Comparison of ENCODE assay signal across 1 cellular context in the genomic region with DNA sequence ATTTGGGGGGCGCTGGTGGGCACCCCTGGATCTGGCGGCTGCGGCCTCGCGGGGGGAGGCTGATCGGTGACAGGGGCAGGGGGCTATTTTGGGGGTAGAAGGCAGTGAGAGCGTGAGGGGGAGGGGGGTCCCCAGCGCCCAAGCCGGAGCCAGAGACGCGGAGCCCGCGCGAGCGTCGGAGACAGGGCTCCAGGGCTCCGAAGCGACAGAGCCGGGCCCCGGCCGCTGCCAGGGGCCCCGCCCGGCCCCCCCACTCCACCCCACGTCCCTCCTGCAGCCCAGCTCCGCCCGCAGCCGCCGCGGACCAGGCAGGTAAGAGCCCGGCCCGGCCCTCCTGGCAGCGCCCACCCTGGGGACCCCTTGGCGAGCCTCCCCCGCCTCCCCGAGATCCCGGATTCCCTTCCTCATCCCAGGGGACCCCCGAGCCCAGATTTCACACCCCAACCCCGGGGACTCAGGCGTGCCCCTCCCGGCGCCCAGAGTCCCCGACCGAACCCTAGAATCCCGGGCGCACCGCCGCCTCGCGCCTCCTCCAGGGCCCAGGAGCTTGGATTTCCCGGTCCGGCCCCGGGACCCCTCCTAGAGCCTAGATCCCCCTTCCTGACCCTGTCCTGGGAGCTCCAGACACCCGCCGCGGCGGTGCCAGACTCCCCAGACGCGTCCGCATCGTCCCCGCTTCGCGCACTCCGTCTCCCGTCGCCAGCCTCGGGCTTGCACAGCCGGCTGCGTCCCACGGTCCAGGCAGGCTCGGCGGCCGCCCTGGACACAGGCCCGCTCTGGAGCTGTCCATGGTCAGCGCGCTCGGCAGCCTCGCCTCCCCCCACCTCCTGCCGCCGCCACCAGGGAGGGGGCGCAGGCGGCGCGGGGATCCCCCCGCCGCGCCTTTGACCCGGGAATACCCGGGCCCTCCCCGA.
TF ChIP-seq lines count a peak whose summit lies in the region.

PPFIA3 (plus strand) TSS at position 134 of the 914 bp plus-strand sequence. CDS start 8,330 bp downstream, outside the sequence.

TF ChIP-seq in K562, 482 proteins besides CTCF, POLR2A, EP300 and RAD21 (continued from another document and continues in another):
- TF ChIP-seq, protein P1, sequence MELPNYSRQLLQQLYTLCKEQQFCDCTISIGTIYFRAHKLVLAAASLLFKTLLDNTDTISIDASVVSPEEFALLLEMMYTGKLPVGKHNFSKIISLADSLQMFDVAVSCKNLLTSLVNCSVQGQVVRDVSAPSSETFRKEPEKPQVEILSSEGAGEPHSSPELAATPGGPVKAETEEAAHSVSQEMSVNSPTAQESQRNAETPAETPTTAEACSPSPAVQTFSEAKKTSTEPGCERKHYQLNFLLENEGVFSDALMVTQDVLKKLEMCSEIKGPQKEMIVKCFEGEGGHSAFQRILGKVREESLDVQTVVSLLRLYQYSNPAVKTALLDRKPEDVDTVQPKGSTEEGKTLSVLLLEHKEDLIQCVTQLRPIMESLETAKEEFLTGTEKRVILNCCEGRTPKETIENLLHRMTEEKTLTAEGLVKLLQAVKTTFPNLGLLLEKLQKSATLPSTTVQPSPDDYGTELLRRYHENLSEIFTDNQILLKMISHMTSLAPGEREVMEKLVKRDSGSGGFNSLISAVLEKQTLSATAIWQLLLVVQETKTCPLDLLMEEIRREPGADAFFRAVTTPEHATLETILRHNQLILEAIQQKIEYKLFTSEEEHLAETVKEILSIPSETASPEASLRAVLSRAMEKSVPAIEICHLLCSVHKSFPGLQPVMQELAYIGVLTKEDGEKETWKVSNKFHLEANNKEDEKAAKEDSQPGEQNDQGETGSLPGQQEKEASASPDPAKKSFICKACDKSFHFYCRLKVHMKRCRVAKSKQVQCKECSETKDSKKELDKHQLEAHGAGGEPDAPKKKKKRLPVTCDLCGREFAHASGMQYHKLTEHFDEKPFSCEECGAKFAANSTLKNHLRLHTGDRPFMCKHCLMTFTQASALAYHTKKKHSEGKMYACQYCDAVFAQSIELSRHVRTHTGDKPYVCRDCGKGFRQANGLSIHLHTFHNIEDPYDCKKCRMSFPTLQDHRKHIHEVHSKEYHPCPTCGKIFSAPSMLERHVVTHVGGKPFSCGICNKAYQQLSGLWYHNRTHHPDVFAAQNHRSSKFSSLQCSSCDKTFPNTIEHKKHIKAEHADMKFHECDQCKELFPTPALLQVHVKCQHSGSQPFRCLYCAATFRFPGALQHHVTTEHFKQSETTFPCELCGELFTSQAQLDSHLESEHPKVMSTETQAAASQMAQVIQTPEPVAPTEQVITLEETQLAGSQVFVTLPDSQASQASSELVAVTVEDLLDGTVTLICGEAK (IDR thresholded peaks at IDR 0.05): peak; percentile 43; the same call in 1 of the 2 replicates
- TF ChIP-seq, protein P1 (CRISPR knock-in tag; IDR thresholded peaks at IDR 0.05): no peak
- TF ChIP-seq RFX1 (IDR thresholded peaks at IDR 0.05) (no peak), CEBPB (tag; IDR thresholded peaks at IDR 0.05) (no peak), KLF13 (tag; IDR thresholded peaks at IDR 0.05; ENCODE audit: borderline replicate concordance, low read depth) (no peak), SRSF1 (IDR thresholded peaks at IDR 0.05; ENCODE audit: low read depth, low read length) (no peak), NFXL1 (CRISPR knock-in tag; IDR thresholded peaks at IDR 0.05) (no peak), HMG20A (CRISPR knock-in tag; conservative IDR thresholded peaks at IDR 0.05) (no peak), POLR2B (IDR thresholded peaks at IDR 0.05; ENCODE audit: low read depth, partially characterized antibody) (no peak), PHF8 (IDR thresholded peaks at IDR 0.05; ENCODE audit: borderline replicate concordance, low read length) (peak; percentile 17; the same call in 1 of the 2 replicates), ZNF384 (IDR thresholded peaks at IDR 0.05; ENCODE audit: low read depth, low read length) (no peak), ZNF695 (CRISPR knock-in tag; IDR thresholded peaks at IDR 0.05) (no peak), SRF (CRISPR knock-in tag; IDR thresholded peaks at IDR 0.05) (peak in 1 of 2 experiments; percentile 90; a peak in 1 of 4 replicates), CTBP1 (IDR thresholded peaks at IDR 0.05; ENCODE audit: borderline replicate concordance) (peak; percentile 72; the same call in 1 of the 2 replicates), CHCHD3 (CRISPR knock-in tag; IDR thresholded peaks at IDR 0.05) (no peak), TAF1 (IDR thresholded peaks at IDR 0.05; ENCODE audit: control insufficient read depth, extremely low read depth, insufficient read depth, low read length, severe bottlenecking) (peak; percentile 22), TEAD1 (CRISPR knock-in tag; IDR thresholded peaks at IDR 0.05) (peak in 1 of 2 experiments; percentile 69; a peak in 1 of 4 replicates), NFIC (IDR thresholded peaks at IDR 0.05) (peak; percentile 80), KDM1A (IDR thresholded peaks at IDR 0.05) (peak in 1 of 2 experiments; percentile 72; a peak in 2 of 4 replicates), ARID2 (IDR thresholded peaks at IDR 0.05) (no peak), ZSCAN32 (CRISPR knock-in tag; IDR thresholded peaks at IDR 0.05) (no peak), SMAD4 (CRISPR knock-in tag; conservative IDR thresholded peaks at IDR 0.05) (peak; percentile 29; the same call in 1 of the 2 replicates), CBX8 (IDR thresholded peaks at IDR 0.05; ENCODE audit: borderline replicate concordance, extremely low read depth, low read depth, low read length, poor library complexity, severe bottlenecking) (no peak), POLR2H (tag; IDR thresholded peaks at IDR 0.05; ENCODE audit: low read depth) (no peak), ZNF445 (CRISPR knock-in tag; IDR thresholded peaks at IDR 0.05; ENCODE audit: low read depth) (no peak), PPARD (CRISPR knock-in tag; IDR thresholded peaks at IDR 0.05) (no peak), NELFE (IDR thresholded peaks at IDR 0.05; ENCODE audit: insufficient read depth, insufficient read length) (no peak), ZNF431 (CRISPR knock-in tag; IDR thresholded peaks at IDR 0.05) (no peak), CREB1 (IDR thresholded peaks at IDR 0.05) (no peak), CREB1 (CRISPR knock-in tag; IDR thresholded peaks at IDR 0.05) (peak; percentile 37; the same call in 1 of the 2 replicates), KHSRP (IDR thresholded peaks at IDR 0.05) (no peak), ZFP36 (IDR thresholded peaks at IDR 0.05; ENCODE audit: low read depth, low read length, partially characterized antibody) (no peak), ZKSCAN1 (IDR thresholded peaks at IDR 0.05; ENCODE audit: low read depth, low read length) (no peak), TAF7 (tag; IDR thresholded peaks at IDR 0.05) (no peak), MXD1 (CRISPR knock-in tag; IDR thresholded peaks at IDR 0.05; ENCODE audit: borderline replicate concordance, poor library complexity, severe bottlenecking) (no peak), CREB5 (CRISPR knock-in tag; IDR thresholded peaks at IDR 0.05) (no peak), RAD51 (IDR thresholded peaks at IDR 0.05; ENCODE audit: borderline replicate concordance, low read depth) (no peak), ARID3A (IDR thresholded peaks at IDR 0.05; ENCODE audit: borderline replicate concordance, low read depth, low read length) (no peak), EHMT2 (IDR thresholded peaks at IDR 0.05) (peak; percentile 96), RBM14 (IDR thresholded peaks at IDR 0.05; ENCODE audit: borderline replicate concordance, insufficient read depth, low read depth, low read length) (no peak), YY1 (IDR thresholded peaks at IDR 0.05; ENCODE audit: borderline replicate concordance in 1 of 3, control insufficient read depth in 1 of 3, extremely low read depth in 1 of 3, insufficient read depth in 3 of 3, insufficient read length in 1 of 3, insufficient replicate concordance in 2 of 3, low read depth in 1 of 3, low read length in 2 of 3) (peak in 1 of 3 experiments; percentile 9), ARID1B (IDR thresholded peaks at IDR 0.05) (no peak), TRIM24 (IDR thresholded peaks at IDR 0.05) (no peak), ATF7 (IDR thresholded peaks at IDR 0.05) (no peak), MYBL2 (IDR thresholded peaks at IDR 0.05; ENCODE audit: low read depth) (no peak), MYBL2 (CRISPR knock-in tag; IDR thresholded peaks at IDR 0.05; ENCODE audit: borderline replicate concordance) (no peak)
- TF ChIP-seq, protein P2, sequence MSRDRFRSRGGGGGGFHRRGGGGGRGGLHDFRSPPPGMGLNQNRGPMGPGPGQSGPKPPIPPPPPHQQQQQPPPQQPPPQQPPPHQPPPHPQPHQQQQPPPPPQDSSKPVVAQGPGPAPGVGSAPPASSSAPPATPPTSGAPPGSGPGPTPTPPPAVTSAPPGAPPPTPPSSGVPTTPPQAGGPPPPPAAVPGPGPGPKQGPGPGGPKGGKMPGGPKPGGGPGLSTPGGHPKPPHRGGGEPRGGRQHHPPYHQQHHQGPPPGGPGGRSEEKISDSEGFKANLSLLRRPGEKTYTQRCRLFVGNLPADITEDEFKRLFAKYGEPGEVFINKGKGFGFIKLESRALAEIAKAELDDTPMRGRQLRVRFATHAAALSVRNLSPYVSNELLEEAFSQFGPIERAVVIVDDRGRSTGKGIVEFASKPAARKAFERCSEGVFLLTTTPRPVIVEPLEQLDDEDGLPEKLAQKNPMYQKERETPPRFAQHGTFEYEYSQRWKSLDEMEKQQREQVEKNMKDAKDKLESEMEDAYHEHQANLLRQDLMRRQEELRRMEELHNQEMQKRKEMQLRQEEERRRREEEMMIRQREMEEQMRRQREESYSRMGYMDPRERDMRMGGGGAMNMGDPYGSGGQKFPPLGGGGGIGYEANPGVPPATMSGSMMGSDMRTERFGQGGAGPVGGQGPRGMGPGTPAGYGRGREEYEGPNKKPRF (IDR thresholded peaks at IDR 0.05; ENCODE audit: low read depth, low read length): no peak
- TF ChIP-seq, protein P3, sequence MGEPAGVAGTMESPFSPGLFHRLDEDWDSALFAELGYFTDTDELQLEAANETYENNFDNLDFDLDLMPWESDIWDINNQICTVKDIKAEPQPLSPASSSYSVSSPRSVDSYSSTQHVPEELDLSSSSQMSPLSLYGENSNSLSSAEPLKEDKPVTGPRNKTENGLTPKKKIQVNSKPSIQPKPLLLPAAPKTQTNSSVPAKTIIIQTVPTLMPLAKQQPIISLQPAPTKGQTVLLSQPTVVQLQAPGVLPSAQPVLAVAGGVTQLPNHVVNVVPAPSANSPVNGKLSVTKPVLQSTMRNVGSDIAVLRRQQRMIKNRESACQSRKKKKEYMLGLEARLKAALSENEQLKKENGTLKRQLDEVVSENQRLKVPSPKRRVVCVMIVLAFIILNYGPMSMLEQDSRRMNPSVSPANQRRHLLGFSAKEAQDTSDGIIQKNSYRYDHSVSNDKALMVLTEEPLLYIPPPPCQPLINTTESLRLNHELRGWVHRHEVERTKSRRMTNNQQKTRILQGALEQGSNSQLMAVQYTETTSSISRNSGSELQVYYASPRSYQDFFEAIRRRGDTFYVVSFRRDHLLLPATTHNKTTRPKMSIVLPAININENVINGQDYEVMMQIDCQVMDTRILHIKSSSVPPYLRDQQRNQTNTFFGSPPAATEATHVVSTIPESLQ (CRISPR knock-in tag; IDR thresholded peaks at IDR 0.05): peak; percentile 36; the same call in 1 of the 2 replicates
